1 cellular context compared by ENCODE assay signal in the genomic region with DNA sequence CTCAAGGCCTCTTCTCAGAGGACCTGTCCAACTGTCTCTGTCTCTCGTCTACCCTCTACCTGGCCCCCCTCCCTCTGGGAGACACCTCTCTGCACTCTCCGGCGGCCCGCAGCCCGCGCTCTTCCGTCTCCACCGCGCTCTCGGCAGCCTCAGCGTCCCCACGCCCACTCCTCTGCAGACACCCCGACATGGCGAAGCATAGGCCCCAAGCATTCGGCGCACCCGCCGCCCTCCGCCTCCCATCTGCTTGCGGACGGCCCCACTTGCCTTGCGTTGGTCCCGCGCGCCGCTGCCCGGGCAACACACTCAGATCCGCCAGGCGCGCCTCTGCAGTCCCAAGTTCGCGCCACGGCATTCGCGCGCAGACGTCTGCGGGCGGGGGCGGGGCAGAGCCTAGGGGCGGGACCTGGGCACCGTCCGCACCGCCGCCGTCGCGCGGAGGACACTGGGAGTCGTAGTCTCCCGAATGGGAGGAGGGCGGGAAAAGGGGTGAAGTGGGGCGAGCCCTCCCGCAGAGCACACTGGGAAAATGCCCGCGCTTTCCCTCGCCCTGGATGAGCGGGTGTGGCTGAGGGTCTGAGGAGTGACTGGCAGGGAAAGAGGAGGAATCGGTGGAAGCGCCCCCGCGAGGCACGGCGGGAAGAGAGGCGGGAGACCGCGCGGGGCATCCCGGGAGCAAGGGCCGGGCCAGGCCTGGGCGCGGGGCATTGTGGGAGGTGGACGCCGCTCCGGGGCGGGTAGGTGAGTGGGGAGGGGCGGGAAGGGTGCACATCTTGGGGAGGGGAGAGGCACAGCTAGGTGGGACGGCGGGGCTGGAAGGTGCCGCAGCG.
TF ChIP-seq lines count a peak whose summit lies in the region.

Gene LIG1, minus strand, starts transcription at position 371 of the 830 bp plus-strand sequence. CDS start 4,778 bp downstream, outside the sequence.
Gene ZSWIM9, plus strand, starts transcription at position 707 of the 830 bp plus-strand sequence. CDS start 1,123 bp downstream, outside the sequence.

TF ChIP-seq in WTC11, 78 proteins besides CTCF, POLR2A, EP300 and RAD21 (continued from another document):
- no peak for TF ChIP-seq PRDM15 (CRISPR knock-in tag; IDR thresholded peaks at IDR 0.05)
